Comparison of ENCODE assay signal across 19 cellular contexts in genomic region chr22:29750559-29750958, GRCh38. TPM values are rescaled to one million over a fixed set of nuclear protein-coding genes. Genes with fewer than 3 reads are reported as not detected.
DNase-seq lines count a peak whose midpoint lies in the region; ATAC-seq and TF ChIP-seq lines count a peak whose summit lies in the region.
"Had no signal": no experiment of that assay in that cellular context is flagged by ENCODE, and none has a peak within 500 bp of the region (broad histone marks: within the 10 kb centered on the region; RNA-seq: fewer than 3 reads in every experiment).

No MANE protein-coding gene starts in this region.

- no peaks in the 10 kb centered on the region for H3K9me3 ChIP-seq in body of pancreas
- no peaks in the 10 kb centered on the region for H3K9me3 ChIP-seq in spleen
- H3K9me3 ChIP-seq: HAP-1, SJCRH30 had no signal

- DNase-seq in activated naive CD8-positive, alpha-beta T cell treated with anti-CD3 and anti-CD28 coated beads, Interleukin-2, amount 10 ng/mL, durations not matched to agents 7 days and 5 days, result no peak
- no peak for DNase-seq in activated naive CD8-positive, alpha-beta T cell treated with anti-CD3 and anti-CD28 coated beads for 36 hours
- DNase-seq in LNCaP clone FGC (ENCODE audit: low read depth) (peak; percentile 3), body of pancreas (peak in 2 of 4 donors; percentile 14 to 31), spleen (no peak)
- no peak for DNase-seq in effector CD4-positive, alpha-beta T cell
- DNase-seq in stimulated activated CD4-positive, alpha-beta T cell treated with anti-CD3 and anti-CD28 coated beads, Interleukin-2, amount 100 ng/mL, for 48 hours, result no peak
- DNase-seq: aorta, NCI-H2029 treated with DMSO at 0.1 percent for 48 hours, SJCRH30, T1000 had no signal

- H3K36me3 Mint-ChIP-seq in activated naive CD8-positive, alpha-beta T cell treated with anti-CD3 and anti-CD28 coated beads, Interleukin-2, amount 10 ng/mL, durations not matched to agents 7 days and 5 days, result peaks cover 4% of the 10 kb centered on the region
- peaks cover 4% of the 10 kb centered on the region for H3K36me3 Mint-ChIP-seq in activated naive CD8-positive, alpha-beta T cell treated with anti-CD3 and anti-CD28 coated beads for 36 hours

- ATAC-seq in activated naive CD8-positive, alpha-beta T cell treated with anti-CD3 and anti-CD28 coated beads, Interleukin-2, amount 10 ng/mL, durations not matched to agents 7 days and 5 days (ENCODE audit: low read depth), result no peak
- ATAC-seq in body of pancreas (peak; percentile 33), GM18868 (IDR thresholded peaks at IDR 0.05; ENCODE audit: unreplicated experiment) (no peak)

- intact Hi-C loops in body of pancreas (cut with DNase I), result no loop called here
- intact Hi-C loops in spleen (cut with DNase I; ENCODE audit: low total_unique reads), result no loop called here

- H3K27ac ChIP-seq in body of pancreas, result no peak overlapping the region
- peak overlapping the region in 7 of 8 donors; percentile 5 to 86 (median 73) for H3K27ac ChIP-seq in spleen
- H3K27ac ChIP-seq: SJCRH30 had no signal

- H3K4me1 ChIP-seq in body of pancreas (no peaks in the 10 kb centered on the region), spleen (peaks cover 0 to 28% (median 13%) of the 10 kb centered on the region in 6 donors)
- H3K4me1 ChIP-seq: HAP-1, SJCRH30 had no signal

- TF ChIP-seq CTCF in LNCaP clone FGC (IDR thresholded peaks at IDR 0.05; ENCODE audit: control insufficient read depth, extremely low read depth, insufficient read depth), result no peak
- no peak for TF ChIP-seq CTCF in body of pancreas (IDR thresholded peaks at IDR 0.05)
- no peak for TF ChIP-seq CTCF in spleen (IDR thresholded peaks at IDR 0.05 in 8 of 11, conservative IDR thresholded peaks at IDR 0.05 in 3 of 11)

- no peaks in the 10 kb centered on the region for H3K27me3 Mint-ChIP-seq in activated naive CD8-positive, alpha-beta T cell treated with anti-CD3 and anti-CD28 coated beads, Interleukin-2, amount 10 ng/mL, durations not matched to agents 7 days and 5 days
- H3K27me3 Mint-ChIP-seq in activated naive CD8-positive, alpha-beta T cell treated with anti-CD3 and anti-CD28 coated beads for 36 hours, result no peaks in the 10 kb centered on the region
- H3K27me3 Mint-ChIP-seq: IgD-negative memory B cell, memory B cell had no signal

- POLR2A ChIA-PET in activated naive CD8-positive, alpha-beta T cell treated with anti-CD3 and anti-CD28 coated beads, Interleukin-2, amount 10 ng/mL, durations not matched to agents 7 days and 5 days (lab: Charles Lee), result no interaction called here

- TF ChIP-seq POLR2A in body of pancreas (IDR thresholded peaks at IDR 0.05) (no peak), spleen (IDR thresholded peaks at IDR 0.05) (no peak)

- H3K4me3 ChIP-seq in LNCaP clone FGC (ENCODE audit: low read depth, low read length) (no peak overlapping the region), body of pancreas (no peak overlapping the region), spleen (peak overlapping the region in 1 of 8 donors; percentile 1)
- H3K4me3 ChIP-seq: HAP-1, SJCRH30 had no signal

- H3K4me3 Mint-ChIP-seq in activated naive CD8-positive, alpha-beta T cell treated with anti-CD3 and anti-CD28 coated beads, Interleukin-2, amount 10 ng/mL, durations not matched to agents 7 days and 5 days, result no peak overlapping the region
- H3K4me3 Mint-ChIP-seq in activated naive CD8-positive, alpha-beta T cell treated with anti-CD3 and anti-CD28 coated beads for 36 hours, result no peak overlapping the region
- H3K4me3 Mint-ChIP-seq: memory B cell, nephron had no signal

- H3K9me3 Mint-ChIP-seq in activated naive CD8-positive, alpha-beta T cell treated with anti-CD3 and anti-CD28 coated beads, Interleukin-2, amount 10 ng/mL, durations not matched to agents 7 days and 5 days, result no peaks in the 10 kb centered on the region
- no peaks in the 10 kb centered on the region for H3K9me3 Mint-ChIP-seq in activated naive CD8-positive, alpha-beta T cell treated with anti-CD3 and anti-CD28 coated beads for 36 hours
- H3K9me3 Mint-ChIP-seq: IgD-negative memory B cell, memory B cell, nephron had no signal

- H3K27me3 ChIP-seq in body of pancreas (no peaks in the 10 kb centered on the region), spleen (replicated peaks in 1 of 7) (no peaks in the 10 kb centered on the region)
- H3K27me3 ChIP-seq: SJCRH30 had no signal

- WGBS in body of pancreas, 2 donors, result 45% methylated on average over 1 of the region's 1 CpG; no CpG with 5 or more reads in 1 of the 2 donors
- WGBS in spleen, 5 donors, result 55 to 100% (median 58%) methylated on average over 1 of the region's 1 CpG

- peaks cover 15% of the 10 kb centered on the region for H3K4me1 Mint-ChIP-seq in activated naive CD8-positive, alpha-beta T cell treated with anti-CD3 and anti-CD28 coated beads, Interleukin-2, amount 10 ng/mL, durations not matched to agents 7 days and 5 days
- peaks cover 4% of the 10 kb centered on the region for H3K4me1 Mint-ChIP-seq in activated naive CD8-positive, alpha-beta T cell treated with anti-CD3 and anti-CD28 coated beads for 36 hours
- H3K4me1 Mint-ChIP-seq: nephron had no signal

- H3K36me3 ChIP-seq in body of pancreas (replicated peaks in 1 of 2; ENCODE audit: insufficient read depth in 1 of 2, low read depth in 2 of 2) (peaks cover 0 to 14% of the 10 kb centered on the region in 2 donors), spleen (peaks cover 0 to 72% (median 36%) of the 10 kb centered on the region in 6 donors)
- H3K36me3 ChIP-seq: HAP-1, SJCRH30 had no signal

- H3K27ac Mint-ChIP-seq in activated naive CD8-positive, alpha-beta T cell treated with anti-CD3 and anti-CD28 coated beads, Interleukin-2, amount 10 ng/mL, durations not matched to agents 7 days and 5 days, result peak overlapping the region; percentile 82
- H3K27ac Mint-ChIP-seq in activated naive CD8-positive, alpha-beta T cell treated with anti-CD3 and anti-CD28 coated beads for 36 hours, result no peak overlapping the region
- H3K27ac Mint-ChIP-seq: memory B cell, nephron had no signal

RNA-seq across cellular contexts. Expression of gene ZMAT5, which starts 16.2 kb away (rescaled TPM):
- 10 to 100 TPM; 19.4 to 20.6 TPM for total RNA-seq in activated naive CD8-positive, alpha-beta T cell treated with anti-CD3 and anti-CD28 coated beads, Interleukin-2, amount 10 ng/mL, durations not matched to agents 7 days and 5 days
- total RNA-seq in activated naive CD8-positive, alpha-beta T cell treated with anti-CD3 and anti-CD28 coated beads for 36 hours, result 10 to 100 TPM; 17.1 to 17.5 TPM
- total RNA-seq in body of pancreas (1 to 10 TPM; 9.1 to 9.9 TPM), spleen (10 to 100 TPM; 15.1 to 26.8 (median 18.7) TPM)
- polyA plus RNA-seq in spleen, result 10 to 100 TPM; 20.7 to 27.0 (median 23.4) TPM

RNA-seq across cellular contexts. Expression of gene UQCR10, which starts 16.6 kb away (rescaled TPM):
- 10 to 100 TPM; 83.6 to 84.2 TPM for total RNA-seq in activated naive CD8-positive, alpha-beta T cell treated with anti-CD3 and anti-CD28 coated beads, Interleukin-2, amount 10 ng/mL, durations not matched to agents 7 days and 5 days
- 100 to 1,000 TPM; 108 to 117 TPM for total RNA-seq in activated naive CD8-positive, alpha-beta T cell treated with anti-CD3 and anti-CD28 coated beads for 36 hours
- total RNA-seq in body of pancreas (10 to 100 TPM; 21.0 to 27.4 TPM), spleen (10 to 100 TPM; 32.8 to 60.4 (median 52.0) TPM)
- polyA plus RNA-seq in spleen, result 100 to 1,000 TPM; 130 to 174 (median 149) TPM

RNA-seq across cellular contexts. Expression of gene CABP7, which starts 30.8 kb away (rescaled TPM):
- total RNA-seq in activated naive CD8-positive, alpha-beta T cell treated with anti-CD3 and anti-CD28 coated beads, Interleukin-2, amount 10 ng/mL, durations not matched to agents 7 days and 5 days, result under 1 TPM in 1 of 2 experiments, not detected in 1; 0.09 TPM
- under 1 TPM in 1 of 2 experiments, not detected in 1; 0.06 TPM for total RNA-seq in activated naive CD8-positive, alpha-beta T cell treated with anti-CD3 and anti-CD28 coated beads for 36 hours
- total RNA-seq in body of pancreas (1 to 10 TPM in 1 of 2 donors, under 1 TPM in 1; 0.78 to 2.6 TPM), spleen (under 1 TPM in 3 of 7 donors, not detected in 4; 0.15 to 0.37 (median 0.19) TPM)
- polyA plus RNA-seq in spleen, result under 1 TPM in 2 of 3 donors, not detected in 1; 0.04 to 0.06 TPM
- total RNA-seq: aorta, kidney epithelial cell, NCI-H460, pulmonary artery endothelial cell had no signal

Comparison
In these comparisons a context has a peak if more than half of its experiments do, and no peak if none do; other contexts are left out.
1. H3K27ac ChIP-seq: peak in spleen (7 of 8); none in body of pancreas (0 of 4).